Comparison of ENCODE assay signal across 30 cellular contexts in the genomic region with DNA sequence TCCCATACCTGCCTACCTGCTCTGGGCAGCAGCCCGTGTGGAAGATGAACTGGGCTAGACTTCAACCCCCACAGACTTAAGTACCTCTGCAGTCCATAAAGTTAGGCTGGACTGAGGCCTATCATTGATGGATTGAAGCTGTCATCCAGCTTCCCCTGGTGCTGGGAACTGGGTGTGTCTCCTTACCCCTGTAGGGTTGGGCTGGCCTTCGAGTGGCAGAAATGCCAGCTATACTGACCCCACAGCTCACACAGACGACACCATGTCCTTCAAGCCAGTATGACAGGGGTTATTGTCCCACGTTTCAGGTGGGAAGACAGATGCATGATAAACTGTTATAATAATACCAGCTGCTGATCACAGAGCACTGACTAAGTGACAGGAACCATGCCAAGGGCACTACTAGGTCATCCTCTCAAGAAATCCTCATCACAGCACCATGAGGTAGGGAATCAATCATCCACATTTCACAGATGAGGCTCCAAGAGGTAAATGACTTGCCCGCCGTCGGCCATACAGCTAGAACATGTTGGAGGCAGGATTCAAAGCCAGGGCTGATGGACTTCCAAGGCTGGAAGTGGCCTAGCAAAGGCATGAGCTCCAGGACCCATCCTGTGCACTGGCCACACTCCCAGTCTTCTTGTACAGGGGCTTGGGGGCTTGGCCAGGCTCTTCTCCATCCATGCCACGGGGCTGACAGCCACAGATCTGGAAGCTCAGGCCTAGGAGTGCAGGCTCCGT. TPM values are rescaled to one million over a fixed set of nuclear protein-coding genes. Genes with fewer than 3 reads are reported as not detected.
DNase-seq lines count a peak whose midpoint lies in the region; ATAC-seq and TF ChIP-seq lines count a peak whose summit lies in the region.
"Had no signal": no experiment of that assay in that cellular context is flagged by ENCODE, and none has a peak within 500 bp of the region (broad histone marks: within the 10 kb centered on the region; RNA-seq: fewer than 3 reads in every experiment).

A gene (minus strand): TSS at position 51 of the 741 bp plus-strand sequence. CDS start 465 bp downstream, outside the sequence.

- no peaks in the 10 kb centered on the region for H3K79me1 ChIP-seq in neuronal stem cell (ENCODE audit: low read depth, low read length)

- H3K27me3 Mint-ChIP-seq in CD4-positive, CD25-positive, alpha-beta regulatory T cell = no peaks in the 10 kb centered on the region
- no peaks in the 10 kb centered on the region for H3K27me3 Mint-ChIP-seq in central memory CD8-positive, alpha-beta T cell

- no peak within 1 kb of the TSS for H3K9ac ChIP-seq in neuronal stem cell (ENCODE audit: low read depth, low read length, poor library complexity)

- TF ChIP-seq CTCF in HEK293 (tag by site-specific recombination; IDR thresholded peaks at IDR 0.05) = no peak

- H3K27ac ChIP-seq in CD4-positive, CD25-positive, alpha-beta regulatory T cell (ENCODE audit: insufficient read depth, low read length, poor library complexity, severe bottlenecking) = no peak within 1 kb of the TSS
- H3K27ac ChIP-seq in HEK293 (ENCODE audit: extremely low read depth, low read depth, low read length) (no peak within 1 kb of the TSS), neuronal stem cell (replicated peaks; ENCODE audit: low read length) (no peak within 1 kb of the TSS)

- no peak within 1 kb of the TSS for H3K4me2 ChIP-seq in neuronal stem cell (ENCODE audit: insufficient read depth, low read length, poor library complexity, severe bottlenecking)

- no peaks in the 10 kb centered on the region for H3K36me3 ChIP-seq in CD4-positive, CD25-positive, alpha-beta regulatory T cell (ENCODE audit: control insufficient read depth, insufficient read depth, low read length)
- no peaks in the 10 kb centered on the region for H3K36me3 ChIP-seq in HEK293 (ENCODE audit: control insufficient read depth in 2 of 2, insufficient read depth in 1 of 2, low read length in 2 of 2)
- no peaks in the 10 kb centered on the region for H3K36me3 ChIP-seq in neuronal stem cell (replicated peaks in 1 of 2; ENCODE audit: control insufficient read depth in 2 of 2, insufficient read depth in 2 of 2, low read length in 2 of 2)
- H3K36me3 ChIP-seq: BE2C, heart right ventricle, ovary, thyroid gland had no signal

- no peaks in the 10 kb centered on the region for H3K36me3 Mint-ChIP-seq in CD4-positive, CD25-positive, alpha-beta regulatory T cell
- H3K36me3 Mint-ChIP-seq in central memory CD8-positive, alpha-beta T cell (ENCODE audit: insufficient read depth) = peaks cover 5% of the 10 kb centered on the region

- H3K4me3 Mint-ChIP-seq in CD4-positive, CD25-positive, alpha-beta regulatory T cell = peak within 1 kb of the TSS in 3 of 4 donors; percentile 24 to 54 (median 25)
- H3K4me3 Mint-ChIP-seq in central memory CD8-positive, alpha-beta T cell = no peak within 1 kb of the TSS

- H3K4me1 Mint-ChIP-seq in CD4-positive, CD25-positive, alpha-beta regulatory T cell = peaks cover 4 to 27% (median 19%) of the 10 kb centered on the region in 4 donors
- peaks cover 27% of the 10 kb centered on the region for H3K4me1 Mint-ChIP-seq in central memory CD8-positive, alpha-beta T cell

- no peaks in the 10 kb centered on the region for H3K27me3 ChIP-seq in CD4-positive, CD25-positive, alpha-beta regulatory T cell (ENCODE audit: control insufficient read depth, insufficient read depth, low read length)
- peaks cover 0 to 26% (median 3%) of the 10 kb centered on the region in 3 experiments for H3K27me3 ChIP-seq in neuronal stem cell (ENCODE audit: control insufficient read depth in 3 of 3, insufficient read depth in 3 of 3, low read depth in 1 of 3, low read length in 3 of 3)
- H3K27me3 ChIP-seq: BE2C, ovary, thyroid gland had no signal

- POLR2A ChIA-PET in HEK293 (lab: Yijun Ruan, JAX) = interaction anchor here (0.5 to 5.6 kb wide), 7 partner anchors 13 to 69 kb away, joined by 3 to 41 read pairs (median 3); a partner anchor contains a TSS

- H2BK12ac ChIP-seq in neuronal stem cell (ENCODE audit: low read length) = peak within 1 kb of the TSS; percentile 82

- H4K8ac ChIP-seq in neuronal stem cell (ENCODE audit: low read depth, low read length) = no peak within 1 kb of the TSS

- peak within 1 kb of the TSS; percentile 19 for H2BK120ac ChIP-seq in neuronal stem cell (ENCODE audit: low read depth, low read length)

- H2BK15ac ChIP-seq in neuronal stem cell (ENCODE audit: low read length) = no peak within 1 kb of the TSS

- CTCF ChIA-PET in HEK293 (lab: Yijun Ruan, JAX) = interaction anchor here (0.5 to 2.3 kb wide), 6 partner anchors 9 to 515 kb away, joined by 3 to 11 read pairs (median 4); a partner anchor contains a TSS

- peaks cover 34% of the 10 kb centered on the region for H3K4me1 ChIP-seq in CD4-positive, CD25-positive, alpha-beta regulatory T cell (ENCODE audit: control insufficient read depth, insufficient read depth, low read length, poor library complexity, severe bottlenecking)
- H3K4me1 ChIP-seq in HEK293 (ENCODE audit: control insufficient read depth, insufficient read depth, low read length) (0 out of 2 replicates have a peak, but pooled peaks cover 2% of the 10 kb centered on the region), neuronal stem cell (ENCODE audit: control insufficient read depth in 2 of 2, insufficient read depth in 1 of 2, low read depth in 1 of 2, low read length in 2 of 2) (peaks cover 10 to 15% of the 10 kb centered on the region in 2 donors)
- H3K4me1 ChIP-seq: BE2C had no signal

- no peak within 1 kb of the TSS for H3K23ac ChIP-seq in neuronal stem cell (ENCODE audit: low read depth, low read length, poor library complexity)

- no peak within 1 kb of the TSS for H3K4ac ChIP-seq in neuronal stem cell (ENCODE audit: low read length)

- no peak for DNase-seq in CD4-positive, CD25-positive, alpha-beta regulatory T cell
- no peak for DNase-seq in central memory CD8-positive, alpha-beta T cell (ENCODE audit: low spot score in 2 of 2)
- DNase-seq in neuronal stem cell (ENCODE audit: low spot score) = no peak
- no peak for DNase-seq in NK-92 (lab: John Stamatoyannopoulos, UW; ENCODE audit: unreplicated experiment)
- no peak for DNase-seq in activated gamma-delta T cell (lab: John Stamatoyannopoulos, UW)
- DNase-seq in iPS-NIHi7 (ENCODE audit: extremely low spot score) = no peak
- DNase-seq in midbrain (lab: John Stamatoyannopoulos, UW) = no peak
- DNase-seq: ACHN; activated CD4-positive, alpha-beta T cell treated with anti-CD3 and anti-CD28 coated beads, Interleukin-2, amount 50 U/mL, for 48 hours; activated CD8-positive, alpha-beta memory T cell treated with anti-CD3 and anti-CD28 coated beads, Interleukin-2, amount 50 U/mL, for 4 hours; activated naive CD4-positive, alpha-beta T cell treated with anti-CD3 and anti-CD28 coated beads, Interleukin-2, amount 10 ng/mL, durations not matched to agents 7 days and 5 days; amygdala; BE2C; Caco-2; DMS79; heart right ventricle; NCI-H1105; NCI-H2029; NCI-H510A treated with DMSO at 0.1 percent for 48 hours; ovary; retina; RPMI8226; stimulated activated CD4-positive, alpha-beta T cell treated with anti-CD3 and anti-CD28 coated beads, Interleukin-2, amount 100 ng/mL, for 24 hours; thyroid gland had no signal

- WGBS in neuronal stem cell (ENCODE audit: extremely low coverage in 2 of 2, insufficient read length in 2 of 2, insufficient replicate concordance in 1 of 2), 2 donors = no CpG with 5 or more reads among the region's 9 CpGs

- H2BK5ac ChIP-seq in neuronal stem cell (ENCODE audit: low read length) = no peak within 1 kb of the TSS

- H2AFZ ChIP-seq in neuronal stem cell (ENCODE audit: low read length) = peak within 1 kb of the TSS; percentile 25

- no peak for ATAC-seq in CD4-positive, CD25-positive, alpha-beta regulatory T cell (ENCODE audit: low read depth in 2 of 2)
- no peak for ATAC-seq in central memory CD8-positive, alpha-beta T cell (replicated peaks; ENCODE audit: extremely low read depth, poor library complexity, severe bottlenecking)
- ATAC-seq: heart right ventricle had no signal

- H3K9me3 ChIP-seq in CD4-positive, CD25-positive, alpha-beta regulatory T cell (ENCODE audit: control insufficient read depth in 2 of 2, low read length in 2 of 2) = no peaks in the 10 kb centered on the region
- no peaks in the 10 kb centered on the region for H3K9me3 ChIP-seq in HEK293 (ENCODE audit: control insufficient read depth, insufficient read depth, low read depth, low read length)
- H3K9me3 ChIP-seq in neuronal stem cell (replicated peaks in 1 of 2; ENCODE audit: control insufficient read depth in 2 of 2, insufficient read depth in 1 of 2, low read depth in 1 of 2, low read length in 2 of 2) = no peaks in the 10 kb centered on the region
- H3K9me3 ChIP-seq: BE2C, Caco-2, heart right ventricle, ovary, thyroid gland had no signal

- H3K14ac ChIP-seq in neuronal stem cell (ENCODE audit: low read length) = no peak within 1 kb of the TSS

- peak within 1 kb of the TSS; percentile 38 for H2AK5ac ChIP-seq in neuronal stem cell (ENCODE audit: low read depth, low read length)

- H3K4me3 ChIP-seq in CD4-positive, CD25-positive, alpha-beta regulatory T cell (ENCODE audit: low read depth, low read length) = no peak within 1 kb of the TSS
- H3K4me3 ChIP-seq in HEK293 (ENCODE audit: low read depth, low read length) = no peak within 1 kb of the TSS
- H3K4me3 ChIP-seq in neuronal stem cell (ENCODE audit: low read length in 2 of 2) = no peak within 1 kb of the TSS
- H3K4me3 ChIP-seq: lung had no signal

- H4K91ac ChIP-seq in neuronal stem cell (ENCODE audit: low read depth, low read length, poor library complexity) = no peak within 1 kb of the TSS

- H3K18ac ChIP-seq in neuronal stem cell (ENCODE audit: low read length) = no peak within 1 kb of the TSS

- H3K9me3 Mint-ChIP-seq in CD4-positive, CD25-positive, alpha-beta regulatory T cell = no peaks in the 10 kb centered on the region
- H3K9me3 Mint-ChIP-seq in central memory CD8-positive, alpha-beta T cell = no peaks in the 10 kb centered on the region
- H3K9me3 Mint-ChIP-seq: activated naive CD4-positive, alpha-beta T cell treated with anti-CD3 and anti-CD28 coated beads, Interleukin-2, amount 10 ng/mL, durations not matched to agents 7 days and 5 days; activated T-helper 1 cell treated with anti-CD3 and anti-CD28 coated beads, Interleukin-12 subunit alpha, Interleukin-12 subunit beta, Interleukin-2, Interleukin-4 antibody, amounts not matched to agents 30 ng/mL and 10 ng/mL and 1 ng/mL, durations not matched to agents 14 hours and 24 hours and 36 hours; nephron had no signal

- H3K27ac Mint-ChIP-seq in CD4-positive, CD25-positive, alpha-beta regulatory T cell = no peak within 1 kb of the TSS
- H3K27ac Mint-ChIP-seq in central memory CD8-positive, alpha-beta T cell (ENCODE audit: low read depth) = peak within 1 kb of the TSS; percentile 65

TF ChIP-seq in HEK293, 187 proteins besides CTCF, POLR2A, EP300 and RAD21 (continues in another document):
- TF ChIP-seq ZNF174 (tag by site-specific recombination; IDR thresholded peaks at IDR 0.05) = no peak

RNA-seq across cellular contexts. Expression of the gene that starts here (rescaled TPM):
- 0.57 TPM for total RNA-seq in CD4-positive, CD25-positive, alpha-beta regulatory T cell
- polyA plus RNA-seq in CD4-positive, CD25-positive, alpha-beta regulatory T cell = under 1 TPM in 3 of 4 donors, not detected in 1; 0.20 to 0.88 (median 0.78) TPM
- polyA plus RNA-seq in neuronal stem cell (2013, experiment 1 of 2) = 2.1 TPM
- polyA plus RNA-seq in neuronal stem cell (2013, experiment 2 of 2) = 1.9 TPM
- total RNA-seq: Caco-2, endothelial cell of umbilical vein, SK-MEL-5 had no signal
